ENCODE assay signal across 8 cellular contexts in the genomic region with DNA sequence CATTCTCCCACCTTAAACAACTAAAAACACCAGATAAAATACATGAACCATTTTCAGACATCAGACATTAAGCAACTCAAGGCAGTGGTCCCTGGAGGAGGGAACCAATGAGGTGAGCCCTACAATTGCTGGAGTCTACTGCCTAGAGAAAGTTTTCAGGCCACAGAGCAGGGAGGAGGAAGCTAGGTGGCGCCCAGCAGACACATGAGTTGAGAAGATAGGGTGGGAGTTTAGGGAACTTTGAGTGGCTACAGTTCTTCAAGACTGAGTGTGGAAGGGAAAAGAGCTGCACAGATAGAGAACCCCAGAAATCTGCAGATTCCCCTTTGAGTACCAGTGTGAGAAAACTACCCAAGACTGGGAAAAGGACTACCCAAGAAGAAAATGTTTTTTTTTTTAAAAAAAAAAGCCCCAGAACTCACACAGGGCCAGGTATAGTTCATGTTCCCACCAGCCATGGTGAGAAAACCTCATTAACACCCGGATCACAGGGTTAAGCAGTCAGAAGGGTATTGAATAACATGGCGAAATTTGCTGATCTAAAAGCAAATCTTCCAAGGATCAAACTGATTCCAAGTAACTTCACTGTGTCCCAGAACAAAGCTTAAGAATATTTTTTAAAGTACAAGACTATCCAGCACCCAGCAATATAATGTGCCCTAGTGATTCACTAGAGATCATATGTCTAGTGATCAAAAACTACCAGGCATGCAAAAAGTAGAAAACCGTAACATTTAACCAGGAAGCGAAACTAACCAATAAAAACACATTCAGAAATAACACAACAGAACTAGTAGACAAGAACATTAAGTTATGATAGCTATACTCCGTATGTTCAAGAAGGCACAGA. TPM values are rescaled to one million over a fixed set of nuclear protein-coding genes. Genes with fewer than 3 reads are reported as not detected.
DNase-seq lines count a peak whose midpoint lies in the region; ATAC-seq, FAIRE-seq and TF ChIP-seq lines count a peak whose summit lies in the region.

No MANE protein-coding gene starts in this region.

- H3K27ac Mint-ChIP-seq in central memory CD8-positive, alpha-beta T cell (ENCODE audit: low read depth), result peak overlapping the region; percentile 63

- no peak overlapping the region for H3K4me3 ChIP-seq in MG63

- H3K36me3 ChIP-seq in MG63, result peaks cover 43% of the 10 kb centered on the region

- H3K4me1 Mint-ChIP-seq in central memory CD8-positive, alpha-beta T cell, result peaks cover 59% of the 10 kb centered on the region

- H3K27me3 ChIP-seq in MG63, result no peaks in the 10 kb centered on the region

- H3K27me3 Mint-ChIP-seq in central memory CD8-positive, alpha-beta T cell, result no peaks in the 10 kb centered on the region

- no peaks in the 10 kb centered on the region for H3K9me3 ChIP-seq in MG63

- ATAC-seq in GM19372 (IDR thresholded peaks at IDR 0.05; ENCODE audit: low read depth, unreplicated experiment) (peak; percentile 66), HG03571 (IDR thresholded peaks at IDR 0.05; ENCODE audit: unreplicated experiment) (peak; percentile 69)
- ATAC-seq in central memory CD8-positive, alpha-beta T cell (replicated peaks; ENCODE audit: extremely low read depth, poor library complexity, severe bottlenecking), result peak; percentile 52

- peaks cover 18% of the 10 kb centered on the region for H3K36me3 Mint-ChIP-seq in central memory CD8-positive, alpha-beta T cell (ENCODE audit: insufficient read depth)

- H3K4me3 Mint-ChIP-seq in central memory CD8-positive, alpha-beta T cell, result peak overlapping the region; percentile 50

- FAIRE-seq in D721Med (lab: Jason Lieb, UNC), result peak; percentile 85

- no peaks in the 10 kb centered on the region for H3K9me3 Mint-ChIP-seq in central memory CD8-positive, alpha-beta T cell

- TF ChIP-seq CTCF in D721Med (IDR thresholded peaks at IDR 0.05; ENCODE audit: insufficient read depth, missing control alignments), result peak; percentile 11

- DNase-seq in D721Med (ENCODE audit: insufficient read length, low spot score), result no peak
- no peak for DNase-seq in central memory CD8-positive, alpha-beta T cell (ENCODE audit: low spot score in 2 of 2)
- DNase-seq in NCI-H2081 (lab: John Stamatoyannopoulos, UW), result no peak
- DNase-seq in MG63, result no peak
- DNase-seq in amniotic stem cell (lab: John Stamatoyannopoulos, UW), result no peak
- no peak for DNase-seq in OCI-M2 (lab: John Stamatoyannopoulos, UW; ENCODE audit: unreplicated experiment)

RNA-seq across cellular contexts. Expression of a gene that starts 12.0 kb away (rescaled TPM):
- total RNA-seq in MG63 (2014; rRNA removed; shearing (Covaris generic); ENCODE audit: low replicate concordance), result 82.1 and 124 TPM in 2 replicates

RNA-seq across cellular contexts. Expression of a gene that starts 55.3 kb away (rescaled TPM):
- 148 and 168 TPM in 2 replicates for total RNA-seq in MG63 (2014; rRNA removed; shearing (Covaris generic); ENCODE audit: low replicate concordance)
